Comparison of ENCODE assay signal across 8 cellular contexts in genomic region chr11:33996498-33997454, GRCh38. TPM values are rescaled to one million over a fixed set of nuclear protein-coding genes. Genes with fewer than 3 reads are reported as not detected.
A peak's percentile ranks its signal among the peaks of the same experiment; 100 is the strongest.
DNase-seq lines count a peak whose midpoint lies in the region; ATAC-seq and TF ChIP-seq lines count a peak whose summit lies in the region.

No MANE protein-coding gene starts in this region.

- intact Hi-C loops in right cardiac atrium (cut with DNase I) (loop anchor here in 3 of 4 donors (5.0 kb wide), 2 partner anchors 361 to 366 kb away; partner anchors contain the start of gene ABTB2 (in 2 of the 3)), sciatic nerve (cut with DNase I) (loop anchor here (5.0 kb wide), 2 partner anchors 366 to 1341 kb away; no protein-coding TSS in a partner anchor), posterior vena cava (cut with DNase I) (loop anchor here (5.0 to 10.0 kb wide), 3 partner anchors 108 to 361 kb away; partner anchors contain the start of genes ABTB2 (in 2 of the 2) and NAT10 (in 1 of the 2))

- ATAC-seq in HG02642 (IDR thresholded peaks at IDR 0.05; ENCODE audit: poor library complexity, unreplicated experiment): peak; percentile 77
- peak; percentile 94 to 96 for ATAC-seq in right cardiac atrium
- peak; percentile 93 for ATAC-seq in sciatic nerve

- peak; percentile 84 for TF ChIP-seq CTCF in GM12874 (IDR thresholded peaks at IDR 0.05; ENCODE audit: insufficient read depth, low read depth, low read length)

- 19% methylated on average over 25 of the region's 25 CpGs for WGBS in right cardiac atrium

- H3K27ac ChIP-seq in right cardiac atrium (ENCODE audit: low read length): no peak overlapping the region

- no peaks in the 10 kb centered on the region for H3K9me3 ChIP-seq in right cardiac atrium (ENCODE audit: control insufficient read depth, low read length)

- no peaks in the 10 kb centered on the region for H3K27me3 ChIP-seq in right cardiac atrium (ENCODE audit: control insufficient read depth, insufficient read depth)

- H3K4me1 ChIP-seq in right cardiac atrium (ENCODE audit: control insufficient read depth, insufficient read depth, low read length): peaks cover 2% of the 10 kb centered on the region

- H3K4me3 ChIP-seq in right cardiac atrium (ENCODE audit: low read length): no peak overlapping the region

- DNase-seq in NCI-H1417 treated with DMSO at 0.1 percent for 48 hours (lab: John Stamatoyannopoulos, UW): peak; percentile 28
- peak; percentile 21 to 66 (median 59) for DNase-seq in T-helper 1 cell
- peak; percentile 58 for DNase-seq in amniotic stem cell (lab: John Stamatoyannopoulos, UW)
- peak; percentile 50 to 71 (median 53) for DNase-seq in right cardiac atrium
- peak; percentile 79 for DNase-seq in sciatic nerve (ENCODE audit: low spot score)
- no peak for DNase-seq in posterior vena cava (ENCODE audit: low spot score)

RNA-seq across cellular contexts. Expression of gene CAPRIN1, which starts 54.8 kb away (rescaled TPM):
- total RNA-seq in right cardiac atrium: 100 to 1,000 TPM; 111 to 123 (median 116) TPM
- polyA plus RNA-seq in right cardiac atrium: 54.5 TPM
- 167 TPM for total RNA-seq in sciatic nerve
- 100 to 1,000 TPM; 145 to 149 TPM for total RNA-seq in posterior vena cava
